ENCODE assay signal across 13 cellular contexts in the genomic region with DNA sequence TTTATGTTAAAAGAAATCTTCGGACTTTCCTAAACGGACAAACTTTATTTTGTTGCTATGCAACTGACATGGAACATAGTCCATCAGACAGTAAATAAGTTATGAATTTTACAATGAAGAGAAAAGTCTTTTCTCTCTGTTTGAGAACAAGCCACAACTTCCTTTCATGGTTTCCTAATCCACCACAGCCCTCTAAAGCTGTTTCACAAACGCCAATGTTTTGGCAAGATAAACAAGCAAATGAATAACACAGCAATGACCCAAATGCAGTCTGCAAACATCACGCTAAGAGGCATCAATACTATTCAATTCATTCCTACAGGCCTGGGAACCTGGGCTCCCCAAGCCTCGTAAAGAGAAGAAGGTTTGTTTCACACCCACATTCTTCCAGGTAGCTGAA.
DNase-seq lines count a peak whose midpoint lies in the region; ATAC-seq, FAIRE-seq and TF ChIP-seq lines count a peak whose summit lies in the region.
"Had no signal": no experiment of that assay in that cellular context is flagged by ENCODE, and none has a peak within 500 bp of the region (broad histone marks: within the 10 kb centered on the region; RNA-seq: fewer than 3 reads in every experiment).

No MANE protein-coding gene starts in this region.

- H3K27ac Mint-ChIP-seq in nephron progenitor cell: no peak overlapping the region
- H3K27ac Mint-ChIP-seq: activated T-helper 2 cell treated with anti-CD3 and anti-CD28 coated beads, Interferon-gamma antibody, Interleukin-2, Interleukin-4, amounts not matched to agents 10 μg/mL and 5 μg/mL and 100 μg/mL, durations not matched to agents 14 hours and 24 hours and 36 hours; naive thymus-derived CD4-positive, alpha-beta T cell had no signal

- intact Hi-C loops in right lobe of liver (cut with DNase I): loop anchor here in 1 of 2 donors (10.0 kb wide), 1 partner anchor 45 kb away; no protein-coding TSS in a partner anchor

- FAIRE-seq in D721Med (lab: Jason Lieb, UNC) (no peak), small intestine (lab: Jason Lieb, UNC) (no peak)
- FAIRE-seq: TTC549 had no signal

- no peaks in the 10 kb centered on the region for H3K4me1 Mint-ChIP-seq in nephron progenitor cell

- H3K4me3 ChIP-seq in RWPE2 (ENCODE audit: severe bottlenecking) (no peak overlapping the region), right lobe of liver (no peak overlapping the region), small intestine (ENCODE audit: low read depth in 1 of 2, low read length in 2 of 2) (no peak overlapping the region)
- H3K4me3 ChIP-seq: tibial artery had no signal

- H3K27me3 Mint-ChIP-seq in nephron progenitor cell (ENCODE audit: low read depth, poor library complexity): no peaks in the 10 kb centered on the region

- peak; percentile 80 for ATAC-seq in GM19025 (IDR thresholded peaks at IDR 0.05; ENCODE audit: low read depth, unreplicated experiment)
- ATAC-seq in HG02970 (IDR thresholded peaks at IDR 0.05; ENCODE audit: low FRiP score, unreplicated experiment): peak; percentile 63
- ATAC-seq in RWPE2 (ENCODE audit: low read depth): peak; percentile 19; the same call in 1 of the 3 replicates
- ATAC-seq in right lobe of liver: peak; percentile 81 to 89 (median 81)
- ATAC-seq: naive thymus-derived CD4-positive, alpha-beta T cell had no signal

- TF ChIP-seq POLR2A in right lobe of liver (IDR thresholded peaks at IDR 0.05): no peak

- no peak overlapping the region for H3K4me3 Mint-ChIP-seq in nephron progenitor cell
- H3K4me3 Mint-ChIP-seq: naive thymus-derived CD4-positive, alpha-beta T cell had no signal

- TF ChIP-seq CTCF in RWPE2 (IDR thresholded peaks at IDR 0.05; ENCODE audit: poor library complexity, severe bottlenecking) (no peak), right lobe of liver (IDR thresholded peaks at IDR 0.05) (no peak), D721Med (IDR thresholded peaks at IDR 0.05; ENCODE audit: insufficient read depth, missing control alignments) (no peak), nephron progenitor cell (IDR thresholded peaks at IDR 0.05) (no peak)

- 9% methylated on average over 5 of the region's 5 CpGs for WGBS in right lobe of liver (ENCODE audit: insufficient coverage, low coverage, low lambda C conversion rate, missing lambda C conversion rate)
- 12 to 17% (median 14%) methylated on average over 5 of the region's 5 CpGs for WGBS in small intestine, 3 donors

- H3K36me3 Mint-ChIP-seq in nephron progenitor cell (ENCODE audit: low read depth): no peaks in the 10 kb centered on the region
- H3K36me3 Mint-ChIP-seq: naive thymus-derived CD4-positive, alpha-beta T cell had no signal

- H3K27me3 ChIP-seq in RWPE2 (ENCODE audit: insufficient read depth, poor library complexity, severe bottlenecking) (no peaks in the 10 kb centered on the region), right lobe of liver (no peaks in the 10 kb centered on the region), small intestine (ENCODE audit: control insufficient read depth in 2 of 2, insufficient read depth in 2 of 2, low read length in 2 of 2) (peaks cover 0 to 3% of the 10 kb centered on the region in 2 donors)
- H3K27me3 ChIP-seq: tibial artery had no signal

- H3K27ac ChIP-seq in RWPE2 (ENCODE audit: poor library complexity, severe bottlenecking) (no peak overlapping the region), right lobe of liver (peak overlapping the region; percentile 3 to 22 (median 9)), small intestine (ENCODE audit: low read depth in 1 of 2, low read length in 1 of 2) (no peak overlapping the region)
- H3K27ac ChIP-seq: tibial artery had no signal

- H3K9me3 ChIP-seq in RWPE2 (ENCODE audit: severe bottlenecking) (no peaks in the 10 kb centered on the region), right lobe of liver (no peaks in the 10 kb centered on the region), small intestine (ENCODE audit: control insufficient read depth, low read depth) (no peaks in the 10 kb centered on the region)
- H3K9me3 ChIP-seq: tibial artery had no signal

- DNase-seq in RWPE2 (ENCODE audit: low spot score) (no peak), right lobe of liver (no peak), D721Med (ENCODE audit: insufficient read length, low spot score) (no peak), EL (no peak), nephron progenitor cell (no peak), small intestine (no peak)
- DNase-seq: naive thymus-derived CD4-positive, alpha-beta T cell; stimulated activated CD4-positive, alpha-beta T cell treated with anti-CD3 and anti-CD28 coated beads, Interleukin-4, amount 100 ng/mL, for 1 hour; tibial artery had no signal

- H3K9me3 Mint-ChIP-seq in nephron progenitor cell: no peaks in the 10 kb centered on the region
- H3K9me3 Mint-ChIP-seq: activated T-helper 2 cell treated with anti-CD3 and anti-CD28 coated beads, Interferon-gamma antibody, Interleukin-2, Interleukin-4, amounts not matched to agents 10 μg/mL and 5 μg/mL and 100 μg/mL, durations not matched to agents 14 hours and 24 hours and 36 hours had no signal

- H3K4me1 ChIP-seq in RWPE2 (ENCODE audit: insufficient read depth, poor library complexity, severe bottlenecking) (no peaks in the 10 kb centered on the region), right lobe of liver (peaks cover 0 to 26% (median 8%) of the 10 kb centered on the region in 4 donors), small intestine (ENCODE audit: control insufficient read depth in 2 of 2, insufficient read depth in 1 of 2, low read depth in 1 of 2, low read length in 1 of 2) (no peaks in the 10 kb centered on the region)
- H3K4me1 ChIP-seq: tibial artery had no signal

- H3K36me3 ChIP-seq in RWPE2 (ENCODE audit: low read depth) (no peaks in the 10 kb centered on the region), right lobe of liver (peaks cover 0 to 24% (median 9%) of the 10 kb centered on the region in 4 donors), small intestine (ENCODE audit: control insufficient read depth in 2 of 2, insufficient read depth in 2 of 2, low read length in 2 of 2) (no peaks in the 10 kb centered on the region)
- H3K36me3 ChIP-seq: tibial artery had no signal

Comparison
In these comparisons a context has a peak if more than half of its experiments do, and no peak if none do; other contexts are left out.
1. ATAC-seq: peak in every context shown above with its lines; median percentile 81 in right lobe of liver; 80 in GM19025; 63 in HG02970; 19 in RWPE2.
2. H3K27ac ChIP-seq: peak in right lobe of liver (3 of 3); none in RWPE2 (single experiment) and small intestine (0 of 2).